In genomic region chr9:125829743-125830142, GRCh38 we compare ENCODE assay signal across 8 cellular contexts.
DNase-seq lines count a peak whose midpoint lies in the region; ATAC-seq, FAIRE-seq and TF ChIP-seq lines count a peak whose summit lies in the region.

No MANE protein-coding gene starts in this region.

- FAIRE-seq in RCC 7860 (lab: Jason Lieb, UNC), result no peak

- H3K4me3 ChIP-seq in GM12864 (ENCODE audit: low read depth, low read length), result peak overlapping the region; percentile 51
- H3K4me3 ChIP-seq in fibroblast of pulmonary artery (replicated peaks; ENCODE audit: low read depth, low read length), result peak overlapping the region; percentile 59
- peak overlapping the region; percentile 15 to 44 (median 32) for H3K4me3 ChIP-seq in gastrocnemius medialis

- no peaks in the 10 kb centered on the region for H3K36me3 ChIP-seq in gastrocnemius medialis

- H3K27ac ChIP-seq in gastrocnemius medialis, result no peak overlapping the region

- no peak for TF ChIP-seq POLR2A in gastrocnemius medialis (IDR thresholded peaks at IDR 0.05)

- TF ChIP-seq CTCF in GM12864 (IDR thresholded peaks at IDR 0.05; ENCODE audit: low read depth, low read length, missing control alignments), result no peak
- no peak for TF ChIP-seq CTCF in fibroblast of pulmonary artery (IDR thresholded peaks at IDR 0.05; ENCODE audit: low read length, missing control alignments)
- no peak for TF ChIP-seq CTCF in gastrocnemius medialis (IDR thresholded peaks at IDR 0.05 in 4 of 5, conservative IDR thresholded peaks at IDR 0.05 in 1 of 5)

- in situ Hi-C loops in gastrocnemius medialis (cut with MboI; ENCODE audit: low sequenced_read_pairs in 4 of 4) (no loop called here), G401 (cut with HindIII; ENCODE audit: low sequenced_read_pairs) (no loop called here)

- DNase-seq in GM12864 (ENCODE audit: low read depth) (peak; percentile 45), fibroblast of pulmonary artery (ENCODE audit: low read depth) (peak; percentile 53), gastrocnemius medialis (no peak), G401 (ENCODE audit: low spot score) (no peak), RCC 7860 (ENCODE audit: low spot score) (no peak), GOT3 (lab: John Stamatoyannopoulos, UW) (no peak)
- peak; percentile 19 to 20 for DNase-seq in activated CD8-positive, alpha-beta memory T cell treated with anti-CD3 and anti-CD28 coated beads for 1 hour (ENCODE audit: extremely low read depth in 1 of 2, low read depth in 1 of 2)

- intact Hi-C loops in gastrocnemius medialis (cut with DNase I; ENCODE audit: low total_unique reads), result no loop called here

- ATAC-seq in HG03175 (IDR thresholded peaks at IDR 0.05; ENCODE audit: unreplicated experiment) (peak; percentile 69), gastrocnemius medialis (no peak)

- no peaks in the 10 kb centered on the region for H3K9me3 ChIP-seq in gastrocnemius medialis

- H3K4me1 ChIP-seq in gastrocnemius medialis, result no peaks in the 10 kb centered on the region

- no peaks in the 10 kb centered on the region for H3K27me3 ChIP-seq in gastrocnemius medialis

Comparison
In these comparisons a context has a peak if more than half of its experiments do, and no peak if none do; other contexts are left out.
1. DNase-seq: peak in GM12864 (single experiment), activated CD8-positive, alpha-beta memory T cell treated with anti-CD3 and anti-CD28 coated beads for 1 hour (2 of 2) and fibroblast of pulmonary artery (single experiment); none in gastrocnemius medialis (0 of 2), G401 (single experiment), RCC 7860 (single experiment) and GOT3 (single experiment).
2. Peak in every context shown above with its lines, with median percentiles within 50 percentile points of each other: H3K4me3 ChIP-seq.